8 cellular contexts compared by ENCODE assay signal in the genomic region with DNA sequence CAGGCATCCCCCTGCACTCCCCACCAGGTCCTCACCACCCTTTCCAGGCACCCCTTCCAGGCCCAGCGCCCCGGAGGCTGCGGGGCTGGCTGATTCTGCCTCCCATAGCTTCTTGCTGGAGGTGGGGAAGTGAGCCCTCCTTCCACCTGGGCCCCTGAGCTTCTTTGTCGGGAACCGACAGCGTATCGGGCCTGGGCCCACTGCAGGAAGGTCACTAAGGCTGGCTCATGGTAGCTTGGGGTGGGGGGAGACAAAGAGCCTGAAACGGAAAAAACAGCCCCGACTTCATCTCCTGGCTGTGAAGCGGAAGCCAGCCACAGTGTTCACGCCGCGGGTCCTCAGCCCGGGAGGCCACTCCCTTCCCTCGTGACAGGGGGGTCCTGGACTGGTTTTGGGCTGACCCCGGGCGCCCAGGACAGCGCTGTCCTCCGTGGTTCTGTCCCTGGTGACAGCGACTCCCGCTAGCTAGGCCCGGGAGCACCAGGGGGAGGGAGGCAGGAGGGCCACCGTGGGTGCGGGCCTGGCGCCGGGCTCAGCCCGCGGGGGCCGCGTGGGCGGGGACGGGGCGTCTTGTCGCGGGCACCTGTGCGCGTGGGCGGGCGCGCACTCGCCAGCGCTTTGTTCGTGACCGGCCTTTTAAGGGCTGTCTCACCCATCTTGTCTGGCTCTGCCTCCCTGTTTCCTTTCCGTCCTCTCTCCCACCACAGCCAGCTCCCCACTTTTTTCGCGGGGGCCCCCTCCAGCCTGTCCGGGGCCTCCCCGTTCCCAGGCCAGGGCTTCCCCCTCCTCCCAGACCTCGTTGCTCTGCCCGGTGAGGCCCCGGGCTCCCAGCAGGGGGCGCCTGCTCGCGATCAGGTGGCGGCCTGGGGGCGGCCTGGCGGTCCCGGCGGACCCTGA.
DNase-seq lines count a peak whose midpoint lies in the region; ATAC-seq, FAIRE-seq and TF ChIP-seq lines count a peak whose summit lies in the region.

No MANE protein-coding gene starts in this region.

- peaks cover 21% of the 10 kb centered on the region for H3F3A ChIP-seq in neural progenitor cell (ENCODE audit: low read depth)

- DNase-seq in GM03348 (ENCODE audit: low spot score) (peak; percentile 93), activated T-helper 1 cell treated with Interleukin-2 at 50 U/mL for 16 hours (ENCODE audit: low read depth) (peak; percentile 66), fibroblast of lung (ENCODE audit: low read depth in 2 of 2) (peak in 1 of 2 donors; percentile 39), neural progenitor cell (ENCODE audit: low spot score) (peak; percentile 84), urothelium cell line (ENCODE audit: low spot score) (no peak)

- TF ChIP-seq CTCF in fibroblast of lung (conservative IDR thresholded peaks at IDR 0.05 in 1 of 2, IDR thresholded peaks at IDR 0.05 in 1 of 2; ENCODE audit: low read depth in 1 of 2, low read length in 2 of 2) (peak; percentile 40 to 50), neural progenitor cell (IDR thresholded peaks at IDR 0.05) (peak; percentile 85)

- H3K27ac ChIP-seq in fibroblast of lung (ENCODE audit: insufficient read depth, low read length) (no peak overlapping the region), neural progenitor cell (no peak overlapping the region), subcutaneous abdominal adipose tissue (ENCODE audit: low read depth, low read length) (peak overlapping the region; percentile 88)

- H3K4me1 Mint-ChIP-seq in neural progenitor cell: peaks cover 51% of the 10 kb centered on the region

- H3K4me1 ChIP-seq in fibroblast of lung (ENCODE audit: control insufficient read depth, extremely low read depth, insufficient read depth, low read length) (peaks cover 7% of the 10 kb centered on the region), neural progenitor cell (peaks cover 24% of the 10 kb centered on the region), subcutaneous abdominal adipose tissue (ENCODE audit: control insufficient read depth in 5 of 5, insufficient read depth in 5 of 5, low read length in 5 of 5) (peaks cover 14 to 85% (median 52%) of the 10 kb centered on the region in 5 donors)

- no peak for FAIRE-seq in urothelium cell line (lab: Jason Lieb, UNC)

- H4K20me1 ChIP-seq in fibroblast of lung (ENCODE audit: control insufficient read depth, extremely low read depth, insufficient read depth, low read length) (no peaks in the 10 kb centered on the region), neural progenitor cell (ENCODE audit: low read depth) (no peaks in the 10 kb centered on the region)

- H3K4me3 ChIP-seq in fibroblast of lung (replicated peaks in 1 of 4; ENCODE audit: control extremely low read depth in 1 of 4, insufficient read depth in 1 of 4, low read depth in 3 of 4, low read length in 4 of 4) (peak overlapping the region in 1 of 4 experiments; percentile 14), neural progenitor cell (peak overlapping the region; percentile 28), subcutaneous abdominal adipose tissue (ENCODE audit: low read depth in 1 of 5, low read length in 5 of 5) (peak overlapping the region in 3 of 5 donors; percentile 43 to 61 (median 48))

- H3K4me2 ChIP-seq in fibroblast of lung (ENCODE audit: extremely low read depth, insufficient read depth, low read length) (no peak overlapping the region), neural progenitor cell (peak overlapping the region; percentile 58)

- H3K27ac Mint-ChIP-seq in neural progenitor cell: no peak overlapping the region

- H3K4me3 Mint-ChIP-seq in neural progenitor cell: no peak overlapping the region

- H3K79me2 ChIP-seq in fibroblast of lung (ENCODE audit: control insufficient read depth, insufficient read depth, low read length) (no peaks in the 10 kb centered on the region), neural progenitor cell (ENCODE audit: low read depth) (no peaks in the 10 kb centered on the region)

- H3K9me3 ChIP-seq in fibroblast of lung (ENCODE audit: control insufficient read depth, insufficient read depth, low read depth, low read length): no peaks in the 10 kb centered on the region
- H3K9me3 ChIP-seq in neural progenitor cell (ENCODE audit: low read depth): no peaks in the 10 kb centered on the region
- H3K9me3 ChIP-seq in subcutaneous abdominal adipose tissue (ENCODE audit: control insufficient read depth in 5 of 5, low read length in 5 of 5): no peaks in the 10 kb centered on the region

- H3K36me3 ChIP-seq in fibroblast of lung (ENCODE audit: control insufficient read depth, insufficient read depth, low read length) (no peaks in the 10 kb centered on the region), neural progenitor cell (no peaks in the 10 kb centered on the region), subcutaneous abdominal adipose tissue (ENCODE audit: control insufficient read depth in 5 of 5, insufficient read depth in 5 of 5, low read length in 5 of 5) (peaks cover 0 to 25% (median 13%) of the 10 kb centered on the region in 5 donors)

- peaks cover 16% of the 10 kb centered on the region for H3K27me3 Mint-ChIP-seq in neural progenitor cell (ENCODE audit: insufficient read depth, low read depth)

- peaks cover 12% of the 10 kb centered on the region for H3K36me3 Mint-ChIP-seq in neural progenitor cell

- no peaks in the 10 kb centered on the region for H3K9me3 Mint-ChIP-seq in neural progenitor cell

- no peak overlapping the region for H3K9ac ChIP-seq in fibroblast of lung (ENCODE audit: insufficient read depth, low read length)
- no peak overlapping the region for H3K9ac ChIP-seq in neural progenitor cell
- H3K9ac ChIP-seq in subcutaneous abdominal adipose tissue (ENCODE audit: low read length in 5 of 5): peak overlapping the region in 3 of 5 donors; percentile 35 to 55 (median 43)

- H3K27me3 ChIP-seq in fibroblast of lung (ENCODE audit: control insufficient read depth, insufficient read depth, low read length): no peaks in the 10 kb centered on the region
- peaks cover 10% of the 10 kb centered on the region for H3K27me3 ChIP-seq in neural progenitor cell
- no peaks in the 10 kb centered on the region for H3K27me3 ChIP-seq in subcutaneous abdominal adipose tissue (ENCODE audit: control insufficient read depth in 5 of 5, insufficient read depth in 4 of 5, low read length in 5 of 5)

- ATAC-seq in HG03432 (IDR thresholded peaks at IDR 0.05; ENCODE audit: unreplicated experiment) (peak; percentile 41), GM21717 (IDR thresholded peaks at IDR 0.05; ENCODE audit: unreplicated experiment) (no peak)

- H2AFZ ChIP-seq in fibroblast of lung (ENCODE audit: low read length): no peak overlapping the region
- peak overlapping the region; percentile 48 for H2AFZ ChIP-seq in neural progenitor cell (replicated peaks)

Comparison
In these comparisons a context has a peak if more than half of its experiments do, and no peak if none do; other contexts are left out.
1. H3K9ac ChIP-seq: peak in subcutaneous abdominal adipose tissue (3 of 5); none in fibroblast of lung (single experiment) and neural progenitor cell (single experiment).